8 cellular contexts compared by ENCODE assay signal in genomic region chr14:65103150-65103760, GRCh38. TPM values are rescaled to one million over a fixed set of nuclear protein-coding genes. Genes with fewer than 3 reads are reported as not detected.
DNase-seq lines count a peak whose midpoint lies in the region; ATAC-seq and TF ChIP-seq lines count a peak whose summit lies in the region.

No MANE protein-coding gene starts in this region.

- H3K4me1 ChIP-seq in adrenal gland (replicated peaks in 1 of 2) (peaks cover 12 to 32% of the 10 kb centered on the region in 2 donors), right lobe of liver (peaks cover 0 to 27% (median 4%) of the 10 kb centered on the region in 4 donors), transverse colon (peaks cover 10 to 46% (median 29%) of the 10 kb centered on the region in 4 donors)

- H3K27ac ChIP-seq in AG04450 (ENCODE audit: low read depth, low read length) = peak overlapping the region; percentile 61
- H3K27ac ChIP-seq in adrenal gland = peak overlapping the region in 4 of 5 donors; percentile 27 to 69 (median 60)
- H3K27ac ChIP-seq in right lobe of liver = peak overlapping the region in 2 of 3 donors; percentile 31 to 33
- H3K27ac ChIP-seq in transverse colon = peak overlapping the region; percentile 59 to 94 (median 86)

- in situ Hi-C loops in transverse colon (cut with MboI; ENCODE audit: low pct_ligation_motif_present in 1 of 4, low pct_unique_long_range_greater_than_20kb in 1 of 4, low sequenced_read_pairs in 3 of 4) = no loop called here

- WGBS in adrenal gland, 4 donors = 8 to 18% (median 11%) methylated on average over 12 to 22 of the region's 22 CpGs
- WGBS in right lobe of liver (ENCODE audit: insufficient coverage, low coverage, low lambda C conversion rate, missing lambda C conversion rate) = 35% methylated on average over 6 of the region's 22 CpGs
- 7 to 50% methylated on average over 1 to 15 of the region's 22 CpGs for WGBS in transverse colon (ENCODE audit: low coverage in 1 of 2), 2 donors

- H3K9me3 ChIP-seq in AG04450 (ENCODE audit: control insufficient read depth, insufficient read depth, low read length) (peaks cover 3% of the 10 kb centered on the region; the same call in 1 of the 2 replicates), adrenal gland (replicated peaks in 1 of 3) (no peaks in the 10 kb centered on the region), right lobe of liver (no peaks in the 10 kb centered on the region), transverse colon (no peaks in the 10 kb centered on the region)

- TF ChIP-seq POLR2A in adrenal gland (IDR thresholded peaks at IDR 0.05) (no peak), right lobe of liver (IDR thresholded peaks at IDR 0.05) (no peak), transverse colon (IDR thresholded peaks at IDR 0.05) (no peak)

- TF ChIP-seq EP300 in transverse colon (IDR thresholded peaks at IDR 0.05; ENCODE audit: low read depth) = no peak

- 0 out of 2 replicates have a peak, but pooled peaks have one; percentile 15 for TF ChIP-seq CTCF in AG04450 (IDR thresholded peaks at IDR 0.05; ENCODE audit: low read depth, low read length)
- TF ChIP-seq CTCF in GM12873 (IDR thresholded peaks at IDR 0.05; ENCODE audit: insufficient read depth, low read depth, low read length, missing control alignments) = peak; percentile 51
- peak in 1 of 6 experiments; percentile 8 for TF ChIP-seq CTCF in adrenal gland (IDR thresholded peaks at IDR 0.05)
- no peak for TF ChIP-seq CTCF in right lobe of liver (IDR thresholded peaks at IDR 0.05)
- TF ChIP-seq CTCF in transverse colon (IDR thresholded peaks at IDR 0.05) = no peak

- DNase-seq in AG04450 (ENCODE audit: low read depth, low spot score) (no peak), NCI-H510A (lab: John Stamatoyannopoulos, UW) (peak; percentile 17), adrenal gland (peak in 2 of 7 donors; percentile 23 to 37), right lobe of liver (no peak), transverse colon (no peak)

- peak overlapping the region; percentile 79 for H3K4me3 ChIP-seq in AG04450 (ENCODE audit: low read depth, low read length)
- H3K4me3 ChIP-seq in adrenal gland = peak overlapping the region; percentile 4 to 90 (median 74)
- peak overlapping the region; percentile 70 to 89 (median 82) for H3K4me3 ChIP-seq in right lobe of liver
- H3K4me3 ChIP-seq in transverse colon = peak overlapping the region; percentile 44 to 90 (median 60)

- POLR2A ChIA-PET in AG04450 (lab: Yijun Ruan, JAX) = no interaction called here

- intact Hi-C loops in adrenal gland (cut with DNase I) (no loop called here), right lobe of liver (cut with DNase I) (no loop called here), transverse colon (cut with DNase I; ENCODE audit: low total_unique reads) (loop anchor here (5.0 kb wide), 1 partner anchor 116 kb away; the partner anchor contains the start of gene FNTB)

- no peak for ATAC-seq in right lobe of liver
- no peak for ATAC-seq in HG02610 (IDR thresholded peaks at IDR 0.05; ENCODE audit: unreplicated experiment)
- no peak for ATAC-seq in HG03139 (IDR thresholded peaks at IDR 0.05; ENCODE audit: unreplicated experiment)

- H3K36me3 ChIP-seq in adrenal gland (replicated peaks in 1 of 2) (no peaks in the 10 kb centered on the region), right lobe of liver (peaks cover 0 to under 1% (median 0%) of the 10 kb centered on the region in 4 donors), transverse colon (no peaks in the 10 kb centered on the region)

- H3K27me3 ChIP-seq in AG04450 (ENCODE audit: control insufficient read depth, insufficient read depth, low read length) = no peaks in the 10 kb centered on the region
- H3K27me3 ChIP-seq in adrenal gland = no peaks in the 10 kb centered on the region
- no peaks in the 10 kb centered on the region for H3K27me3 ChIP-seq in right lobe of liver
- H3K27me3 ChIP-seq in transverse colon = no peaks in the 10 kb centered on the region

- CTCF ChIA-PET in AG04450 (lab: Charles Lee) = interaction anchor here (0.9 to 1.3 kb wide), 5 partner anchors 9 to 721 kb away, joined by 3 to 5 read pairs (median 3); no protein-coding TSS in a partner anchor

RNA-seq across cellular contexts. Expression of gene MAX, which starts 0.9 kb away (rescaled TPM):
- polyA plus RNA-seq in AG04450 (2011; rRNA removed) (59.2 and 62.0 TPM in 2 replicates), adrenal gland (10 to 100 TPM; 49.3 to 62.3 (median 55.7) TPM)
- polyA minus RNA-seq in AG04450 (2011; rRNA and poly(A)+ RNA removed) = 63.7 and 81.0 TPM in 2 replicates
- total RNA-seq in adrenal gland (100 to 1,000 TPM in 1 of 8 donors, 10 to 100 TPM in 7; 31.5 to 114 (median 67.0) TPM), right lobe of liver (10 to 100 TPM; 15.7 to 38.0 (median 31.7) TPM), transverse colon (100 to 1,000 TPM in 1 of 4 donors, 10 to 100 TPM in 3; 35.8 to 139 (median 87.0) TPM)

Comparison
In these comparisons a context has a peak if more than half of its experiments do, and no peak if none do; other contexts are left out.
1. H3K27ac ChIP-seq: peak in every context shown above with its lines; median percentile 86 in transverse colon; 61 in AG04450; 60 in adrenal gland; 32 in right lobe of liver.
2. CTCF ChIP-seq: peak in AG04450 (single experiment) and GM12873 (single experiment); none in right lobe of liver (0 of 4) and transverse colon (0 of 5).
3. Peak in every context shown above with its lines, with median percentiles within 50 percentile points of each other: H3K4me3 ChIP-seq.